In the genomic region with DNA sequence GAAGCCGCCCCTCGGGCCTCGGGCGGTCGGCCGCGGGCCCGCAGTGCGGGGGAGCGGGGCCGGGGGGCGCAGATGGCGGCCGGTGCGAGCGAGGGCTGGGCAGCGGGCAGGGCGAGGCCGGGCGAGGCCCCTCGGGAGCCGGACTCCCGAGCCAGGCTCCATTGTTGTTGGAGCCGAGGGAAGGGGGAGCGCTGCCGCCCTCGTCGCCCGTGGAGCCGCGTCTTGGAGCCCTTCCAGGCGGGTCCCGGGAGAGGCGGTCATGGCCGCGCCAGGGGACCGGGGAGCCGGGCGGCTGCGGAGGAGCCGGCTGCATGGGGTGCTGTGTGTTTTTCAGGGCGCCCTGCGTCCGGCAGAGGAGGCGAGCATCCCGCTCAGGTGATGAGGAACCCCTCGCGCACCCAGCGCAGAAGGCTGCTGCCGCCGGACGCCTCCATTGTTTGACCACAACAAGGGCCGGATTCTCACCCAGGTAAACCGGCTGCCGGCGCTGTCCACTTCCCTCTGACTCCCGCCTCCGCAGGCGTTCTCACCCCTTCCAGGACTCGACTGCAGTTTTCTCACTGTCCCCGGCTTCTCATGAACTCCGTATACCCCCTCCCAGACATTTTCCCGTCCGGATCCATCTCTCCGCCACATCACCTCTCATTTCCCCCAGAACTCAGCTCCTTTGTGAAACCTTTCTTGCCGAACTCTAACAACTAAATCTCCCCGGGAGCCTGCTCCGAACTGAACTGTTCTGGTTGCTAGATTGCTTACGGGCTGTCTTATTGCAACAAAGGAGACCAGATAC, we compare ENCODE assay signal across 8 cellular contexts. TPM values are rescaled to one million over a fixed set of nuclear protein-coding genes. Genes with fewer than 3 reads are reported as not detected.
A peak's percentile ranks its signal among the peaks of the same experiment; 100 is the strongest.
DNase-seq lines count a peak whose midpoint lies in the region; ATAC-seq and TF ChIP-seq lines count a peak whose summit lies in the region.

No MANE protein-coding gene starts in this region.

- H3K4me3 ChIP-seq in mammary epithelial cell (replicated peaks in 1 of 3; ENCODE audit: insufficient read depth in 1 of 3, low read depth in 2 of 3, low read length in 3 of 3): peak overlapping the region; percentile 78 to 88 (median 79)

- peaks cover 30 to 42% (median 33%) of the 10 kb centered on the region in 3 donors for H3K4me1 Mint-ChIP-seq in T-cell

- H3K9me3 Mint-ChIP-seq in T-cell: no peaks in the 10 kb centered on the region

- H3K9ac ChIP-seq in mammary epithelial cell (ENCODE audit: insufficient read depth, low read length): peak overlapping the region; percentile 50

- ATAC-seq in HG03354 (IDR thresholded peaks at IDR 0.05; ENCODE audit: poor library complexity, severe bottlenecking, unreplicated experiment) (peak; percentile 18), T-cell (replicated peaks in 1 of 4) (peak in 1 of 4 experiments; percentile 4), GM18868 (IDR thresholded peaks at IDR 0.05; ENCODE audit: unreplicated experiment) (no peak)

- BruUV-seq in mammary epithelial cell (replicated peaks; lab: Mats Ljungman, UMichigan): no TSS peak

- H3K36me3 Mint-ChIP-seq in T-cell: peaks cover 10% of the 10 kb centered on the region

- intact Hi-C loops in mammary epithelial cell (cut with micrococcal nuclease): loop anchor here (1.0 to 10.0 kb wide), 2 partner anchors 68 to 709 kb away; no protein-coding TSS in a partner anchor

- H3K4me3 Mint-ChIP-seq in T-cell: peak overlapping the region; percentile 86 to 93 (median 92)

- H3K27me3 ChIP-seq in mammary epithelial cell (ENCODE audit: insufficient read depth, low read length): no peaks in the 10 kb centered on the region
- H3K27me3 ChIP-seq in layer of hippocampus (ENCODE audit: control insufficient read depth, insufficient read depth, low read length): no peaks in the 10 kb centered on the region

- POLR2A ChIA-PET in T-cell (lab: Charles Lee): no interaction called here

- peaks cover 4% of the 10 kb centered on the region for H3K36me3 ChIP-seq in mammary epithelial cell (ENCODE audit: insufficient read depth, low read length)

- peak; percentile 12 for DNase-seq in activated T-cell treated with anti-CD3 and anti-CD28 coated beads for 1 hour (ENCODE audit: low read depth)
- DNase-seq in activated T-cell treated with anti-CD3 and anti-CD28 coated beads for 4 hours: no peak
- peak in 19 of 34 experiments; percentile 3 to 33 (median 9) for DNase-seq in T-cell
- peak; percentile 49 for DNase-seq in mammary epithelial cell
- DNase-seq in stimulated activated CD4-positive, alpha-beta T cell treated with anti-CD3 and anti-CD28 coated beads, Interleukin-2, amount 100 ng/mL, for 24 hours: peak; percentile 28 to 43

- no peaks in the 10 kb centered on the region for H3K9me3 ChIP-seq in mammary epithelial cell (replicated peaks; ENCODE audit: insufficient read depth, low read length)

- CTCF ChIA-PET in T-cell (lab: Charles Lee): interaction anchor here in 1 of 2 donors (0.8 kb wide), 1 partner anchor 11 kb away, joined by 3 read pairs; no protein-coding TSS in a partner anchor
- CTCF ChIA-PET in mammary epithelial cell (lab: Charles Lee; ENCODE audit: low non-redundant PET): no interaction called here

- no peak for TF ChIP-seq CTCF in mammary epithelial cell (conservative IDR thresholded peaks at IDR 0.05 in 1 of 2, IDR thresholded peaks at IDR 0.05 in 1 of 2; ENCODE audit: extremely low read depth in 1 of 2, insufficient read depth in 1 of 2, low read depth in 1 of 2, low read length in 2 of 2)

- peak overlapping the region; percentile 72 for H3K4me2 ChIP-seq in mammary epithelial cell (ENCODE audit: insufficient read depth, low read depth, low read length)

- H3K4me1 ChIP-seq in mammary epithelial cell (ENCODE audit: insufficient read depth, low read length): peaks cover 18% of the 10 kb centered on the region

- peaks cover 56% of the 10 kb centered on the region for H3K79me2 ChIP-seq in mammary epithelial cell (ENCODE audit: insufficient read depth, low read length)

- dilution Hi-C loops in mammary epithelial cell (cut with HindIII; ENCODE audit: low sequenced_read_pairs): no loop called here

- no peaks in the 10 kb centered on the region for H4K20me1 ChIP-seq in mammary epithelial cell (ENCODE audit: insufficient read depth, low read length)

- in situ Hi-C loops in mammary epithelial cell (cut with MboI; ENCODE audit: low sequenced_read_pairs in 2 of 2): no loop called here

- H3K27me3 Mint-ChIP-seq in T-cell: no peaks in the 10 kb centered on the region

- 9% methylated on average over 17 of the region's 69 CpGs for WGBS in mammary epithelial cell (ENCODE audit: low coverage, missing lambda C conversion rate)

- peak overlapping the region; percentile 58 to 78 for H3K27ac Mint-ChIP-seq in T-cell

- H3K27ac ChIP-seq in mammary epithelial cell (ENCODE audit: insufficient read depth, low read depth, low read length) (peak overlapping the region; percentile 52), layer of hippocampus (ENCODE audit: low read depth, low read length) (peak overlapping the region; percentile 77)

- H2AFZ ChIP-seq in mammary epithelial cell (ENCODE audit: low read depth, low read length): peak overlapping the region; percentile 90

RNA-seq across cellular contexts. Expression of gene ZNF664, which starts 0.7 kb away (rescaled TPM):
- 10 to 100 TPM; 30.6 to 58.2 (median 56.1) TPM for total RNA-seq in T-cell
- total RNA-seq in mammary epithelial cell: 10 to 100 TPM; 56.2 to 62.6 TPM
- polyA plus RNA-seq in mammary epithelial cell: 26.4 TPM
- polyA minus RNA-seq in mammary epithelial cell: 98.2 TPM

RNA-seq across cellular contexts. Expression of gene CCDC92, which starts 1.1 kb away (rescaled TPM):
- total RNA-seq in T-cell: 10 to 100 TPM; 22.1 to 44.9 (median 38.7) TPM
- 10 to 100 TPM in 1 of 2 donors, 1 to 10 TPM in 1; 6.8 to 29.7 TPM for total RNA-seq in mammary epithelial cell
- 15.4 TPM for polyA plus RNA-seq in mammary epithelial cell
- 20.2 TPM for polyA minus RNA-seq in mammary epithelial cell
